Comparison of ENCODE assay signal across 16 cellular contexts in genomic region chr4:140195806-140196205, GRCh38.
"Had no signal": no experiment of that assay in that cellular context is flagged by ENCODE, and none has a peak within 500 bp of the region (broad histone marks: within the 10 kb centered on the region; RNA-seq: fewer than 3 reads in every experiment).

No MANE protein-coding gene starts in this region.

- H3K27ac ChIP-seq: adrenal gland, breast epithelium, coronary artery, spleen, upper lobe of right lung had no signal

- H3K4me3 ChIP-seq: adrenal gland, breast epithelium, coronary artery, spleen, upper lobe of right lung had no signal

- H3K36me3 ChIP-seq: adrenal gland, breast epithelium, spleen, upper lobe of right lung had no signal

- H3K4me3 Mint-ChIP-seq: nephron progenitor cell; stimulated activated memory B cell treated with anti-CD40 and anti-IgM and Interleukin-4, amounts not matched to agents 10 μg/mL and 1 μg/mL and 100 μg/mL, for 72 hours had no signal

- H3K9me3 ChIP-seq: adrenal gland, breast epithelium, upper lobe of right lung had no signal

- H3K36me3 Mint-ChIP-seq: activated naive CD4-positive, alpha-beta T cell treated with anti-CD3 and anti-CD28 coated beads, Interleukin-2, amount 50 U/mL, for 72 hours; stimulated activated memory B cell treated with anti-CD40 and anti-IgM and Interleukin-4, amounts not matched to agents 10 μg/mL and 1 μg/mL and 100 μg/mL, for 72 hours had no signal

- DNase-seq: activated gamma-delta T cell treated with Interleukin-2 at 50 U/mL for 16 hours; adrenal gland; erythroblast; kidney; nephron progenitor cell; nucleus accumbens; posterior cingulate gyrus; spleen; stimulated activated CD4-positive, alpha-beta T cell treated with anti-CD3 and anti-CD28 coated beads, Interleukin-4, amount 100 ng/mL, for 4 hours; upper lobe of right lung had no signal

- H3K27ac Mint-ChIP-seq: activated naive CD4-positive, alpha-beta T cell treated with anti-CD3 and anti-CD28 coated beads, Interleukin-2, amount 50 U/mL, for 72 hours; nephron progenitor cell; stimulated activated memory B cell treated with anti-CD40 and anti-IgM and Interleukin-4, amounts not matched to agents 10 μg/mL and 1 μg/mL and 100 μg/mL, for 72 hours had no signal

- H3K27me3 ChIP-seq: adrenal gland, breast epithelium, spleen, upper lobe of right lung had no signal

- ATAC-seq: activated CD4-positive, CD25-positive, alpha-beta regulatory T cell treated with anti-CD3 and anti-CD28 coated beads, Interleukin-2, amount 50 U/mL, for 24 hours; activated naive CD4-positive, alpha-beta T cell treated with anti-CD3 and anti-CD28 coated beads, Interleukin-2, amount 50 U/mL, for 72 hours; left lobe of liver; stimulated activated memory B cell treated with anti-CD40 and anti-IgM and Interleukin-4, amounts not matched to agents 10 μg/mL and 1 μg/mL and 100 μg/mL, for 72 hours; upper lobe of right lung had no signal

- H3K4me1 Mint-ChIP-seq: stimulated activated memory B cell treated with anti-CD40 and anti-IgM and Interleukin-4, amounts not matched to agents 10 μg/mL and 1 μg/mL and 100 μg/mL, for 72 hours had no signal

- H3K4me1 ChIP-seq: adrenal gland, breast epithelium, spleen, upper lobe of right lung had no signal
